Comparison of ENCODE assay signal across 1 cellular context in genomic region chr3:50617096-50617791, GRCh38.
TF ChIP-seq lines count a peak whose summit lies in the region.

TSS of gene MAPKAPK3 (plus strand) at chr3:50617151. CDS start at chr3:50617566, 415 bp downstream.

TF ChIP-seq in GM12878, 131 proteins besides CTCF, POLR2A, EP300 and RAD21 (continued from another document and continues in another):
- TF ChIP-seq CUX1 (IDR thresholded peaks at IDR 0.05; ENCODE audit: insufficient replicate concordance, low read depth, low read length) (no peak), MEF2A (IDR thresholded peaks at IDR 0.05; ENCODE audit: insufficient read depth, low read depth, low read length) (no peak), NFXL1 (IDR thresholded peaks at IDR 0.05; ENCODE audit: borderline replicate concordance) (no peak), BRCA1 (IDR thresholded peaks at IDR 0.05; ENCODE audit: low read depth, low read length) (no peak), RB1 (IDR thresholded peaks at IDR 0.05; ENCODE audit: borderline replicate concordance) (no peak), CEBPB (IDR thresholded peaks at IDR 0.05; ENCODE audit: borderline replicate concordance in 1 of 2, low read depth in 2 of 2, low read length in 2 of 2) (no peak), SREBF1 (IDR thresholded peaks at IDR 0.05; ENCODE audit: low read length) (no peak), YY1 (IDR thresholded peaks at IDR 0.05; ENCODE audit: low read depth, low read length) (no peak), ZNF207 (IDR thresholded peaks at IDR 0.05; ENCODE audit: borderline replicate concordance) (peak; percentile 38; the same call in 1 of the 2 replicates), E2F8 (IDR thresholded peaks at IDR 0.05; ENCODE audit: low read depth, partially characterized antibody) (no peak), GABPA (IDR thresholded peaks at IDR 0.05; ENCODE audit: low read depth) (no peak), RBBP5 (conservative IDR thresholded peaks at IDR 0.05) (no peak), E2F4 (IDR thresholded peaks at IDR 0.05; ENCODE audit: low read depth, low read length) (no peak), E4F1 (IDR thresholded peaks at IDR 0.05; ENCODE audit: borderline replicate concordance, partially characterized antibody) (no peak), TAF1 (IDR thresholded peaks at IDR 0.05; ENCODE audit: borderline replicate concordance, low read depth, low read length) (no peak), SPI1 (IDR thresholded peaks at IDR 0.05; ENCODE audit: borderline replicate concordance, insufficient read depth, low read depth, low read length) (no peak), HSF1 (IDR thresholded peaks at IDR 0.05; ENCODE audit: low read depth, low read length) (no peak), WRNIP1 (IDR thresholded peaks at IDR 0.05; ENCODE audit: borderline replicate concordance, low read depth, low read length) (no peak), ZNF24 (IDR thresholded peaks at IDR 0.05) (no peak), ZNF687 (IDR thresholded peaks at IDR 0.05) (no peak), FOS (IDR thresholded peaks at IDR 0.05; ENCODE audit: borderline replicate concordance, extremely low read depth, insufficient read length) (no peak)
- TF ChIP-seq, protein P1, sequence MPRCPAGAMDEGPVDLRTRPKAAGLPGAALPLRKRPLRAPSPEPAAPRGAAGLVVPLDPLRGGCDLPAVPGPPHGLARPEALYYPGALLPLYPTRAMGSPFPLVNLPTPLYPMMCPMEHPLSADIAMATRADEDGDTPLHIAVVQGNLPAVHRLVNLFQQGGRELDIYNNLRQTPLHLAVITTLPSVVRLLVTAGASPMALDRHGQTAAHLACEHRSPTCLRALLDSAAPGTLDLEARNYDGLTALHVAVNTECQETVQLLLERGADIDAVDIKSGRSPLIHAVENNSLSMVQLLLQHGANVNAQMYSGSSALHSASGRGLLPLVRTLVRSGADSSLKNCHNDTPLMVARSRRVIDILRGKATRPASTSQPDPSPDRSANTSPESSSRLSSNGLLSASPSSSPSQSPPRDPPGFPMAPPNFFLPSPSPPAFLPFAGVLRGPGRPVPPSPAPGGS (IDR thresholded peaks at IDR 0.05; ENCODE audit: borderline replicate concordance, insufficient read depth, low read depth, low read length, poor library complexity, severe bottlenecking) = no peak
- TF ChIP-seq, protein P2, sequence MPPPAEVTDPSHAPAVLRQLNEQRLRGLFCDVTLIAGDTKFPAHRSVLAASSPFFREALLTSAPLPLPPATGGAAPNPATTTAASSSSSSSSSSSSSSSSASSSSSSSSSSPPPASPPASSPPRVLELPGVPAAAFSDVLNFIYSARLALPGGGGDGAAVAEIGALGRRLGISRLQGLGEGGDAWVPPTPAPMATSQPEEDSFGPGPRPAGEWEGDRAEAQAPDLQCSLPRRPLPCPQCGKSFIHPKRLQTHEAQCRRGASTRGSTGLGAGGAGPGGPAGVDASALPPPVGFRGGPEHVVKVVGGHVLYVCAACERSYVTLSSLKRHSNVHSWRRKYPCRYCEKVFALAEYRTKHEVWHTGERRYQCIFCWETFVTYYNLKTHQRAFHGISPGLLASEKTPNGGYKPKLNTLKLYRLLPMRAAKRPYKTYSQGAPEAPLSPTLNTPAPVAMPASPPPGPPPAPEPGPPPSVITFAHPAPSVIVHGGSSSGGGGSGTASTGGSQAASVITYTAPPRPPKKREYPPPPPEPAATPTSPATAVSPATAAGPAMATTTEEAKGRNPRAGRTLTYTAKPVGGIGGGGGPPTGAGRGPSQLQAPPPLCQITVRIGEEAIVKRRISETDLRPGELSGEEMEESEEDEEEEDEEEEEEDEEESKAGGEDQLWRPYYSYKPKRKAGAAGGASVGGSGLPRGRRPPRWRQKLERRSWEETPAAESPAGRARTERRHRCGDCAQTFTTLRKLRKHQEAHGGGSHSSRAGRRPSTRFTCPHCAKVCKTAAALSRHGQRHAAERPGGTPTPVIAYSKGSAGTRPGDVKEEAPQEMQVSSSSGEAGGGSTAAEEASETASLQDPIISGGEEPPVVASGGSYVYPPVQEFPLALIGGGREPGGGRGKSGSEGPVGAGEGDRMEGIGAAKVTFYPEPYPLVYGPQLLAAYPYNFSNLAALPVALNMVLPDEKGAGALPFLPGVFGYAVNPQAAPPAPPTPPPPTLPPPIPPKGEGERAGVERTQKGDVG (CRISPR knock-in tag; IDR thresholded peaks at IDR 0.05) = no peak
